8 cellular contexts compared by ENCODE assay signal in genomic region chr9:91193658-91194391, GRCh38.
A peak's percentile ranks its signal among the peaks of the same experiment; 100 is the strongest.
DNase-seq lines count a peak whose midpoint lies in the region; ATAC-seq and TF ChIP-seq lines count a peak whose summit lies in the region.

No MANE protein-coding gene starts in this region.

- intact Hi-C loops in mucosa of descending colon (cut with DNase I, micrococcal nuclease): loop anchor here in 1 of 2 donors (10.0 kb wide), 1 partner anchor 231 kb away; the partner anchor contains the start of gene NFIL3

- H3K4me1 ChIP-seq in mucosa of descending colon (ENCODE audit: low read depth): peaks cover 52% of the 10 kb centered on the region

- peak; percentile 75 for ATAC-seq in HG03095 (IDR thresholded peaks at IDR 0.05; ENCODE audit: unreplicated experiment)
- peak; percentile 81 for ATAC-seq in mucosa of descending colon

- no peaks in the 10 kb centered on the region for H3K9me3 ChIP-seq in mucosa of descending colon

- no peaks in the 10 kb centered on the region for H3K36me3 ChIP-seq in mucosa of descending colon (ENCODE audit: low read depth)

- TF ChIP-seq CTCF in epithelial cell of esophagus (IDR thresholded peaks at IDR 0.05; ENCODE audit: insufficient read depth, low read depth, low read length, missing control alignments) (no peak), mucosa of descending colon (IDR thresholded peaks at IDR 0.05) (no peak)

- H3K4me3 ChIP-seq in epithelial cell of esophagus (ENCODE audit: low read length): peak overlapping the region; percentile 15
- H3K4me3 ChIP-seq in mucosa of descending colon: no peak overlapping the region

- DNase-seq in NCI-H2227 (lab: John Stamatoyannopoulos, UW; ENCODE audit: unreplicated experiment) (peak; percentile 40), NCI-H2227 treated with DMSO at 0.1 percent for 48 hours (lab: John Stamatoyannopoulos, UW) (no peak), NOMO-1 treated with DMSO at 0.1 percent for 48 hours (lab: John Stamatoyannopoulos, UW; ENCODE audit: unreplicated experiment) (peak; percentile 64), activated T-cell treated with anti-CD3 and anti-CD28 coated beads for 1 hour (ENCODE audit: low read depth) (peak; percentile 32), epithelial cell of esophagus (ENCODE audit: low read depth) (peak; percentile 85), mucosa of descending colon (peak; percentile 90 to 93 (median 91))
- peak; percentile 90 to 91 for DNase-seq in stimulated activated CD8-positive, alpha-beta memory T cell treated with anti-CD3 and anti-CD28 coated beads, Interleukin-2, amount 100 ng/mL, for 48 hours (ENCODE audit: low read depth in 2 of 2)
